Comparison of ENCODE assay signal across 4 cellular contexts in genomic region chr11:79796704-79797103, GRCh38.
"Had no signal": no experiment of that assay in that cellular context is flagged by ENCODE, and none has a peak within 500 bp of the region (broad histone marks: within the 10 kb centered on the region; RNA-seq: fewer than 3 reads in every experiment).

No MANE protein-coding gene starts in this region.

- DNase-seq: H9, HCEC 1CT, IMR-90 had no signal

- H3K4me2 ChIP-seq: GM23338 had no signal

- H2AFZ ChIP-seq: GM23338 had no signal

- H3K9me3 Mint-ChIP-seq: GM23338, H9 had no signal

- H3K4me3 ChIP-seq: GM23338 had no signal

- ATAC-seq: GM23338 had no signal

- H3K27ac Mint-ChIP-seq: GM23338, H9 had no signal

- H3K4me1 Mint-ChIP-seq: GM23338, H9 had no signal

- H3K4me3 Mint-ChIP-seq: GM23338, H9 had no signal
